In the genomic region with DNA sequence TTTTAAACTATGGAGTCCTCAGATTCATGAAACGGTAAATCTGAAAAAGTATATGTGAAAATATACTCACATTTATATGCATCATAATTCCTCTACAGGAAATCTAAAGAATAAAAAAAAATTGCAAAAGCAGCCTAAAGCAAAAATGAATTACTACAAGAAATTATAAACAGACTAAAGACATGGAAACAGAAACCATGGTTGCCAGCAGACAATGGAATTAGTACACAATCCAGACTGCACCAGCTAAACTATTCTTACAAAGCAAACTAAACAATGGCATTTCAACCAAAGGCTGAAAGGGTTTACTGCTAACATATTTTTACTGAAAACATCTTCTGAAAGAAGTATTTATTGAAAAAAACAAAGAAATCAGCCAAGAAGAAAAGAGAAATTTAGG, we compare ENCODE assay signal across 23 cellular contexts. TPM values are rescaled to one million over a fixed set of nuclear protein-coding genes. Genes with fewer than 3 reads are reported as not detected.
"Had no signal": no experiment of that assay in that cellular context is flagged by ENCODE, and none has a peak within 500 bp of the region (broad histone marks: within the 10 kb centered on the region; RNA-seq: fewer than 3 reads in every experiment).

No MANE protein-coding gene starts in this region.

- H3K4me3 Mint-ChIP-seq: mesothelial cell of epicardium had no signal

- DNase-seq: dermis blood vessel endothelial cell; dorsolateral prefrontal cortex; effector CD4-positive, alpha-beta T cell; effector memory CD4-positive, alpha-beta T cell; foreskin keratinocyte; gastrocnemius medialis; glutamatergic neuron; head of caudate nucleus; heart right ventricle; hippocampal formation; left cardiac atrium; left lung; left ventricle myocardium superior; lower lobe of right lung; mesenchymal stem cell; mucosa of descending colon had no signal

- H3K27me3 ChIP-seq: dorsolateral prefrontal cortex, esophagus muscularis mucosa, foreskin keratinocyte, gastrocnemius medialis, heart right ventricle, left lung had no signal

- H3K4me1 ChIP-seq: esophagus muscularis mucosa, foreskin keratinocyte, gastrocnemius medialis, heart right ventricle, left lung, lower lobe of right lung had no signal

- H3K36me3 ChIP-seq: heart right ventricle, lower lobe of right lung had no signal

- H3K4me1 Mint-ChIP-seq: mesothelial cell of epicardium had no signal

- H3K4me3 ChIP-seq: coronary artery, dorsolateral prefrontal cortex, esophagus muscularis mucosa, gastrocnemius medialis, heart right ventricle, left lung, lower lobe of right lung, mucosa of descending colon had no signal

- FAIRE-seq: endothelial cell of umbilical vein, keratinocyte had no signal

- ATAC-seq: foreskin keratinocyte, gastrocnemius medialis, heart right ventricle, left cardiac atrium, left lung, left ventricle myocardium superior, lower lobe of right lung, mucosa of descending colon had no signal

- H3K27ac Mint-ChIP-seq: mesothelial cell of epicardium had no signal

- H3K27ac ChIP-seq: coronary artery, dorsolateral prefrontal cortex, esophagus muscularis mucosa, foreskin keratinocyte, gastrocnemius medialis, heart right ventricle, left lung, lower lobe of right lung had no signal

RNA-seq across cellular contexts. Expression of a gene that starts 51.6 kb away (rescaled TPM):
- total RNA-seq: endothelial cell of umbilical vein, foreskin keratinocyte, glomerular endothelial cell, lung microvascular endothelial cell had no signal
- polyA plus RNA-seq: endothelial cell of umbilical vein, foreskin keratinocyte had no signal
